Comparison of ENCODE assay signal across 9 cellular contexts in the genomic region with DNA sequence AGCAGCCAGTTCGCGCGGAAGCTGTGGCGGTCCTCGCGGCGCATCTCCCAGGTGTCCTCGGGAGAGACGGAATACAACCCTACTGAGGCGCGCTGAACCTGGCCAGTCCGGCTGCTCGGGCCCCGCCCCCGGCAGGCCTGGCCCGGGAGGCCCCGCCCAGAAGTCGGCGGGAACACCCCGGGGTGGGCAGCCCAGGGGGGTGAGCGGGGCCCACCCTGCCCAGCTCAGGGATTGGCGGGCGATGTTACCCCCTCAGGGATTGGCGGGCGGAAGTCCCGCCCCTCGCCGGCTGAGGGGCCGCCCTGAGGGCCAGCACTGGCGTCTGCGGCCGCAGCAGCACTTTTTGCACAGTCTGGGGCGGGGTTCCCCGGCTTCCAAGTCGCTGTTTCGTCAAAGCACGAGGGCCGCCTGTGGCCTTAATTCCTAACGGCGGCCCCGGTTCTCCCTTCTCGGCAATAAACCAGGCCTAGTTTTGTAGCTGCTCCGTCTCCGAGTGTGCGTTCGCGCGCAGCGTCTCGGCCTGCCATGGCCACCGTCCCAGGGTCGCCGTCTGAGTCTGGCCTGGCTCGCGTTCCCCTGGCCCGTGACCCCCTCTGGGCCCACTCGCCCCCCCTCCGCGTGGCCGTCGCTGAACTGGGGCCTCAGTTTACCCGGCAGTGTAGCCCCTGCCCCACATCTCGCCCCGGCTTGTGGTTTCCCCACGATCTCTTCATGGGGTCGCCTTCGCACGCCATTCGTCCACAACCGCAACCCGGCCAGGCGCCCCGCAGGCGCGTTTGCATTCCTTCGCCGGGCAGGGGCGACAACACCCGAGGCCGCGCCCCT. TPM values are rescaled to one million over a fixed set of nuclear protein-coding genes. Genes with fewer than 3 reads are reported as not detected.
DNase-seq lines count a peak whose midpoint lies in the region; ATAC-seq and TF ChIP-seq lines count a peak whose summit lies in the region.
"Had no signal": no experiment of that assay in that cellular context is flagged by ENCODE, and none has a peak within 500 bp of the region (broad histone marks: within the 10 kb centered on the region; RNA-seq: fewer than 3 reads in every experiment).

No MANE protein-coding gene starts in this region.

- peak; percentile 21 for TF ChIP-seq CTCF in DOHH2 (IDR thresholded peaks at IDR 0.05; ENCODE audit: low read depth, low read length, poor library complexity, severe bottlenecking)

- H3K79me1 ChIP-seq in mesenchymal stem cell (replicated peaks; ENCODE audit: low read length, poor library complexity, severe bottlenecking): peaks cover 12% of the 10 kb centered on the region

- peak overlapping the region; percentile 95 for H3K9ac ChIP-seq in mesenchymal stem cell (ENCODE audit: low read length)

- peak overlapping the region; percentile 91 for H4K91ac ChIP-seq in mesenchymal stem cell (ENCODE audit: low read length)

- no peaks in the 10 kb centered on the region for H3K9me2 ChIP-seq in DOHH2 (replicated peaks; ENCODE audit: control insufficient read depth, low read length)

- no peak overlapping the region for H2AK5ac ChIP-seq in mesenchymal stem cell (ENCODE audit: low read length, severe bottlenecking)

- peak overlapping the region; percentile 56 for H2BK120ac ChIP-seq in mesenchymal stem cell (ENCODE audit: low read depth, low read length)

- 54% methylated on average over 81 of the region's 81 CpGs for whole genome bisulfite sequencing in mesenchymal stem cell

- H4K20me1 ChIP-seq in DOHH2 (ENCODE audit: control insufficient read depth, insufficient read depth, low read depth, low read length): no peaks in the 10 kb centered on the region

- H2BK15ac ChIP-seq in mesenchymal stem cell (ENCODE audit: low read depth, poor library complexity, severe bottlenecking): peak overlapping the region; percentile 19

- H3K27me3 Mint-ChIP-seq in effector memory CD8-positive, alpha-beta T cell: no peaks in the 10 kb centered on the region

- peaks cover 6% of the 10 kb centered on the region for H3F3A ChIP-seq in DOHH2 (ENCODE audit: control insufficient read depth, insufficient read depth)

- H3K27ac ChIP-seq in DOHH2 (ENCODE audit: low read depth, low read length) (peak overlapping the region; percentile 36), mesenchymal stem cell (ENCODE audit: low read length, poor library complexity, severe bottlenecking) (peak overlapping the region; percentile 32)

- peak overlapping the region; percentile 79 for H2AFZ ChIP-seq in mesenchymal stem cell (ENCODE audit: low read depth, low read length)

- peak overlapping the region; percentile 83 to 89 for H3K27ac Mint-ChIP-seq in effector memory CD8-positive, alpha-beta T cell

- H3K36me3 Mint-ChIP-seq in effector memory CD8-positive, alpha-beta T cell (ENCODE audit: insufficient read depth): peaks cover 51% of the 10 kb centered on the region

- H3K4me1 Mint-ChIP-seq in effector memory CD8-positive, alpha-beta T cell (ENCODE audit: low read depth in 2 of 2): peaks cover 0 to 17% of the 10 kb centered on the region in 2 donors

- H3K4me3 Mint-ChIP-seq in effector memory CD8-positive, alpha-beta T cell: peak overlapping the region in 1 of 2 donors; percentile 66

- H3K14ac ChIP-seq in mesenchymal stem cell (ENCODE audit: low read length in 2 of 2): peak overlapping the region in 1 of 2 experiments; percentile 78

- no peak overlapping the region for H2BK5ac ChIP-seq in mesenchymal stem cell (ENCODE audit: low read depth, low read length, poor library complexity, severe bottlenecking)

- peaks cover 23% of the 10 kb centered on the region for H3K36me3 ChIP-seq in DOHH2 (ENCODE audit: control insufficient read depth, low read length)
- H3K36me3 ChIP-seq in mesenchymal stem cell (ENCODE audit: control insufficient read depth in 1 of 2, insufficient read depth in 2 of 2, low read depth in 1 of 2, low read length in 2 of 2): peaks cover 11 to 64% of the 10 kb centered on the region in 2 experiments

- H3K4me3 ChIP-seq in DOHH2 (ENCODE audit: low read length) (peak overlapping the region; percentile 80), mesenchymal stem cell (ENCODE audit: insufficient read depth in 1 of 2, low read depth in 1 of 2, low read length in 2 of 2) (peak overlapping the region; percentile 54 to 79)

- H2BK12ac ChIP-seq in mesenchymal stem cell (ENCODE audit: low read length in 2 of 2): peak overlapping the region in 1 of 2 experiments; percentile 21

- peak overlapping the region; percentile 1 to 81 for H3K4ac ChIP-seq in mesenchymal stem cell (ENCODE audit: low read depth in 1 of 2, low read length in 2 of 2)

- H3K23ac ChIP-seq in mesenchymal stem cell (ENCODE audit: low read length in 2 of 2): no peak overlapping the region

- H3K18ac ChIP-seq in mesenchymal stem cell (ENCODE audit: low read depth in 1 of 2, low read length in 2 of 2): peak overlapping the region; percentile 64 to 83

- H3K4me2 ChIP-seq in DOHH2 (ENCODE audit: low read length): peak overlapping the region; percentile 96
- H3K4me2 ChIP-seq in mesenchymal stem cell (ENCODE audit: low read length, poor library complexity, severe bottlenecking): peak overlapping the region; percentile 75

- DNase-seq in NCI-H187 (lab: John Stamatoyannopoulos, UW): peak; percentile 53 to 59
- DNase-seq in activated CD8-positive, alpha-beta memory T cell treated with anti-CD3 and anti-CD28 coated beads for 1 hour (ENCODE audit: extremely low read depth in 1 of 2, low read depth in 1 of 2): peak; percentile 60 to 68
- DNase-seq in effector memory CD8-positive, alpha-beta T cell: peak; percentile 35 to 71 (median 66)
- peak; percentile 88 for DNase-seq in mesenchymal stem cell
- peak; percentile 54 for DNase-seq in stimulated activated CD8-positive, alpha-beta memory T cell treated with anti-CD3 and anti-CD28 coated beads, Interleukin-12 subunit alpha, Interleukin-12 subunit beta, amount 100 ng/mL, for 1 hour (ENCODE audit: low read depth)
- DNase-seq in NAMALWA (ENCODE audit: low spot score): no peak

- H3K9me3 ChIP-seq in DOHH2 (ENCODE audit: control insufficient read depth, insufficient read depth, low read length): no peaks in the 10 kb centered on the region
- no peaks in the 10 kb centered on the region for H3K9me3 ChIP-seq in mesenchymal stem cell (ENCODE audit: control insufficient read depth, low read length)

- H4K8ac ChIP-seq in mesenchymal stem cell (ENCODE audit: low read length): peak overlapping the region; percentile 97

- H3K27me3 ChIP-seq in DOHH2 (ENCODE audit: control insufficient read depth, low read length): no peaks in the 10 kb centered on the region
- H3K27me3 ChIP-seq in mesenchymal stem cell (ENCODE audit: control insufficient read depth in 1 of 2, insufficient read depth in 1 of 2, low read length in 2 of 2): no peaks in the 10 kb centered on the region

- H3K4me1 ChIP-seq in DOHH2 (ENCODE audit: control insufficient read depth, low read length): peaks cover 19% of the 10 kb centered on the region
- peaks cover 12% of the 10 kb centered on the region for H3K4me1 ChIP-seq in mesenchymal stem cell (ENCODE audit: control insufficient read depth, insufficient read depth, low read depth, low read length)

- ATAC-seq in GM21825 (IDR thresholded peaks at IDR 0.05; ENCODE audit: unreplicated experiment): peak; percentile 72
- peak; percentile 93 for ATAC-seq in effector memory CD8-positive, alpha-beta T cell (replicated peaks)
- ATAC-seq: Panc1 had no signal

- no peaks in the 10 kb centered on the region for H3K9me3 Mint-ChIP-seq in effector memory CD8-positive, alpha-beta T cell

- H3K79me2 ChIP-seq in DOHH2 (ENCODE audit: control insufficient read depth, low read length): no peaks in the 10 kb centered on the region

RNA-seq across cellular contexts. Expression of a gene that starts 30.0 kb away (rescaled TPM):
- 2.0 TPM for polyA plus RNA-seq in mesenchymal stem cell (2013, experiment 1 of 2)
- polyA plus RNA-seq in mesenchymal stem cell (2013, experiment 2 of 2): 1.7 TPM

RNA-seq across cellular contexts. Expression of a gene that starts 32.9 kb away (rescaled TPM):
- 25.6 TPM for polyA plus RNA-seq in mesenchymal stem cell (2013, experiment 1 of 2)
- polyA plus RNA-seq in mesenchymal stem cell (2013, experiment 2 of 2): 26.2 TPM
